ENCODE assay signal across 16 cellular contexts in the genomic region with DNA sequence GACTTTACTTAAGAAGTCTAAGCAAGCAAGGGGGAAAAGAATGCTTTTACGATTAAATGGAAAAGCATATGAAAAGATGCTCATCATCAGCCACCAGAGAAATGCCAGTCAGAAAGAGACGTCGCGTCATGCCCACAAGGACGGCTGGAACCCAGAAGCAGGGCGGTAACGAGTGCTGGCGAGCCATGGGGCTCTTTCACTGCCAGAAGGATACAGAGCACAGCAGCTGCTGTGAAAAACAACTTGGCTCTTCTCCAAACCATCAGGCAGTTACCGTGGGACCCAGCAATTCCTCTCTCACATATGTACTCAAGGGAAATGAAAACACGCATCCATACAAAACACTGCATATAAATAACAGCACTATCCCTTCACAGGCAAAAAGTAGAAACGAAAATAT.
DNase-seq lines count a peak whose midpoint lies in the region; ATAC-seq and TF ChIP-seq lines count a peak whose summit lies in the region.
"Had no signal": no experiment of that assay in that cellular context is flagged by ENCODE, and none has a peak within 500 bp of the region (broad histone marks: within the 10 kb centered on the region; RNA-seq: fewer than 3 reads in every experiment).

No MANE protein-coding gene starts in this region.

- H3K27ac ChIP-seq in CD8-positive, alpha-beta T cell (ENCODE audit: low read depth, low read length) = no peak overlapping the region
- H3K27ac ChIP-seq: epithelial cell of prostate had no signal

- H3K4me3 Mint-ChIP-seq in stimulated activated naive B cell treated with anti-CD40 and anti-IgM and Interleukin-4, amounts not matched to agents 10 μg/mL and 1 μg/mL and 100 μg/mL, for 72 hours = no peak overlapping the region
- no peak overlapping the region for H3K4me3 Mint-ChIP-seq in CD8-positive, alpha-beta T cell
- H3K4me3 Mint-ChIP-seq: T-helper 1 cell treated with Interleukin-12 subunit alpha and Interleukin-12 subunit beta and Interleukin-4 antibody, amounts not matched to agents 30 μg/mL and 1 μg/mL, for 36 hours; type B pancreatic cell had no signal

- intact Hi-C loops in CD8-positive, alpha-beta T cell (cut with DNase I, micrococcal nuclease) = no loop called here

- H3K27me3 Mint-ChIP-seq in stimulated activated naive B cell treated with anti-CD40 and anti-IgM and Interleukin-4, amounts not matched to agents 10 μg/mL and 1 μg/mL and 100 μg/mL, for 72 hours = no peaks in the 10 kb centered on the region
- H3K27me3 Mint-ChIP-seq in CD8-positive, alpha-beta T cell (ENCODE audit: low read depth) = no peaks in the 10 kb centered on the region
- H3K27me3 Mint-ChIP-seq: type B pancreatic cell had no signal

- H3K9me3 ChIP-seq in CD8-positive, alpha-beta T cell (ENCODE audit: low read length) = no peaks in the 10 kb centered on the region

- H3K9me3 Mint-ChIP-seq in stimulated activated naive B cell treated with anti-CD40 and anti-IgM and Interleukin-4, amounts not matched to agents 10 μg/mL and 1 μg/mL and 100 μg/mL, for 72 hours = no peaks in the 10 kb centered on the region
- H3K9me3 Mint-ChIP-seq in CD8-positive, alpha-beta T cell = no peaks in the 10 kb centered on the region
- H3K9me3 Mint-ChIP-seq: T-helper 1 cell treated with Interleukin-12 subunit alpha and Interleukin-12 subunit beta and Interleukin-4 antibody, amounts not matched to agents 30 μg/mL and 1 μg/mL, for 36 hours; type B pancreatic cell had no signal

- no peak for ATAC-seq in stimulated activated naive B cell treated with anti-CD40 and anti-IgM and Interleukin-4, amounts not matched to agents 10 μg/mL and 1 μg/mL and 100 μg/mL, for 72 hours (replicated peaks)
- ATAC-seq in HG03135 (IDR thresholded peaks at IDR 0.05; ENCODE audit: unreplicated experiment) = no peak
- ATAC-seq in CD8-positive, alpha-beta T cell = no peak
- ATAC-seq: K562, Panc1 had no signal

- CTCF ChIA-PET in CD8-positive, alpha-beta T cell (lab: Charles Lee) = no interaction called here

- no peaks in the 10 kb centered on the region for H3K27me3 ChIP-seq in CD8-positive, alpha-beta T cell (ENCODE audit: insufficient read depth, low read length)

- peaks cover 3% of the 10 kb centered on the region for H3K4me1 ChIP-seq in CD8-positive, alpha-beta T cell (ENCODE audit: insufficient read depth, low read length)

- H3K4me3 ChIP-seq in fibroblast of villous mesenchyme (ENCODE audit: low read depth, low read length) = no peak overlapping the region
- H3K4me3 ChIP-seq in CD8-positive, alpha-beta T cell (ENCODE audit: low read depth, low read length) = no peak overlapping the region
- H3K4me3 ChIP-seq: K562 had no signal

- peaks cover 37 to 71% of the 10 kb centered on the region in 2 donors for H3K36me3 Mint-ChIP-seq in stimulated activated naive B cell treated with anti-CD40 and anti-IgM and Interleukin-4, amounts not matched to agents 10 μg/mL and 1 μg/mL and 100 μg/mL, for 72 hours
- H3K36me3 Mint-ChIP-seq in CD8-positive, alpha-beta T cell = peaks cover 82% of the 10 kb centered on the region

- DNase-seq in NCI-H748 (lab: John Stamatoyannopoulos, UW; ENCODE audit: unreplicated experiment) (peak; percentile 19), NCI-H748 treated with DMSO at 0.1 percent for 48 hours (lab: John Stamatoyannopoulos, UW) (no peak), NCI-H345 treated with DMSO at 0.1 percent for 48 hours (lab: John Stamatoyannopoulos, UW; ENCODE audit: unreplicated experiment) (peak; percentile 83), fibroblast of villous mesenchyme (ENCODE audit: low read depth) (peak; percentile 3), epidermal melanocyte (ENCODE audit: insufficient read length, low spot score) (no peak)
- DNase-seq in stimulated activated naive B cell treated with anti-CD40 and anti-IgM and Interleukin-4, amounts not matched to agents 10 μg/mL and 1 μg/mL and 100 μg/mL, for 72 hours = no peak
- no peak for DNase-seq in CD8-positive, alpha-beta T cell
- DNase-seq: activated gamma-delta T cell; NCI-H187 treated with DMSO at 0.1 percent for 48 hours; stimulated activated CD4-positive, alpha-beta T cell treated with anti-CD3 and anti-CD28 coated beads, Interleukin-12 subunit alpha, Interleukin-12 subunit beta, amount 100 ng/mL, for 4 hours had no signal

- TF ChIP-seq CTCF in fibroblast of villous mesenchyme (IDR thresholded peaks at IDR 0.05; ENCODE audit: insufficient read depth, low read depth, low read length) = no peak
- TF ChIP-seq CTCF in CD8-positive, alpha-beta T cell (IDR thresholded peaks at IDR 0.05) = no peak

- H3K4me1 Mint-ChIP-seq in stimulated activated naive B cell treated with anti-CD40 and anti-IgM and Interleukin-4, amounts not matched to agents 10 μg/mL and 1 μg/mL and 100 μg/mL, for 72 hours = no peaks in the 10 kb centered on the region
- peaks cover 3% of the 10 kb centered on the region for H3K4me1 Mint-ChIP-seq in CD8-positive, alpha-beta T cell (ENCODE audit: low read depth)

- POLR2A ChIA-PET in CD8-positive, alpha-beta T cell (lab: Charles Lee) = no interaction called here

- H3K36me3 ChIP-seq in CD8-positive, alpha-beta T cell (ENCODE audit: insufficient read depth, low read length) = peaks cover 13% of the 10 kb centered on the region

- peak overlapping the region; percentile 56 for H3K27ac Mint-ChIP-seq in stimulated activated naive B cell treated with anti-CD40 and anti-IgM and Interleukin-4, amounts not matched to agents 10 μg/mL and 1 μg/mL and 100 μg/mL, for 72 hours
- H3K27ac Mint-ChIP-seq in CD8-positive, alpha-beta T cell = no peak overlapping the region
- H3K27ac Mint-ChIP-seq: T-helper 1 cell treated with Interleukin-12 subunit alpha and Interleukin-12 subunit beta and Interleukin-4 antibody, amounts not matched to agents 30 μg/mL and 1 μg/mL, for 36 hours; type B pancreatic cell had no signal

Comparison
In these comparisons a context has a peak if more than half of its experiments do, and no peak if none do; other contexts are left out.
1. DNase-seq: peak in NCI-H748 (single experiment), NCI-H345 treated with DMSO at 0.1 percent for 48 hours (single experiment) and fibroblast of villous mesenchyme (single experiment); none in NCI-H748 treated with DMSO at 0.1 percent for 48 hours (single experiment), stimulated activated naive B cell treated with anti-CD40 and anti-IgM and Interleukin-4, amounts not matched to agents 10 μg/mL and 1 μg/mL and 100 μg/mL, for 72 hours (single experiment), epidermal melanocyte (single experiment) and CD8-positive, alpha-beta T cell (0 of 7).